ENCODE assay signal across 19 cellular contexts in the genomic region with DNA sequence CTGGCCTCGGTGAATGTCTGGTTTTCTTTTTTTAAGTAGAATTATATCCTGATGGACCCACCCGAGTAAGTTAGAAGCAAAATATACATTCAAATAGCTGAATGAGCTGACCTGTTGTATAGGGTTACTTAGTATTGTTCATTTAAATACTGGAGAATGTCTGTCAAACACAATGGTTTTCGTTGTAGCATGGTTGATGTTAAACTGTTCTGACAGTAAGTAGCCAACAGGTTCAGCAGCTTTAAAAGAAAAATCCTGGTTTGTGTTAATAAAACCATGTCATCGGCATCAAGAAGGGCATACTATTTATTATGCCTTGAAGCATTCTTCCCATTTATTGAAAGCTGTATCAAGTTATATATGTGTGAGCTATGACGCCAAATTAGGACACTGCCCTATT.
DNase-seq lines count a peak whose midpoint lies in the region; ATAC-seq, FAIRE-seq and TF ChIP-seq lines count a peak whose summit lies in the region.
"Had no signal": no experiment of that assay in that cellular context is flagged by ENCODE, and none has a peak within 500 bp of the region (broad histone marks: within the 10 kb centered on the region; RNA-seq: fewer than 3 reads in every experiment).

No MANE protein-coding gene starts in this region.

- H3K4me1 Mint-ChIP-seq in endodermal cell (peaks cover 10% of the 10 kb centered on the region), type B pancreatic cell (ENCODE audit: unreplicated experiment) (peaks cover 6% of the 10 kb centered on the region)
- H3K4me1 Mint-ChIP-seq: B cell had no signal

- H3K27ac ChIP-seq in endodermal cell (ENCODE audit: low read depth, low read length) = no peak overlapping the region
- no peak overlapping the region for H3K27ac ChIP-seq in MM.1S (ENCODE audit: low read length)
- H3K27ac ChIP-seq: BLaER1 treated with 17β-estradiol and CSF1 and Interleukin-3, amounts not matched to agents 10 nM and 100 nM; HL-60 had no signal

- no peaks in the 10 kb centered on the region for H3K27me3 Mint-ChIP-seq in endodermal cell (ENCODE audit: insufficient read depth)
- no peaks in the 10 kb centered on the region for H3K27me3 Mint-ChIP-seq in type B pancreatic cell
- H3K27me3 Mint-ChIP-seq: B cell had no signal

- H3K4me3 ChIP-seq in endodermal cell (ENCODE audit: low read length) = peak overlapping the region; percentile 33
- peak overlapping the region; percentile 17 for H3K4me3 ChIP-seq in neuron (ENCODE audit: low read length)
- no peak overlapping the region for H3K4me3 ChIP-seq in MM.1S (ENCODE audit: low read length)
- H3K4me3 ChIP-seq: BLaER1 treated with 17β-estradiol and CSF1 and Interleukin-3, amounts not matched to agents 10 nM and 100 nM had no signal

- DNase-seq in D721Med (ENCODE audit: insufficient read length, low spot score) = no peak
- DNase-seq in endodermal cell = no peak
- DNase-seq in type B pancreatic cell (ENCODE audit: extremely low spot score, unreplicated experiment) = no peak
- DNase-seq in amygdala (lab: John Stamatoyannopoulos, UW) = no peak
- DNase-seq in MM.1S = no peak
- DNase-seq: CD8-positive, alpha-beta T cell; DMS79; GDM1; GOT3; H7; HFFc6 had no signal

- H3K4me3 Mint-ChIP-seq in endodermal cell (no peak overlapping the region), type B pancreatic cell (no peak overlapping the region)
- H3K4me3 Mint-ChIP-seq: B cell; CD8-positive, alpha-beta T cell; HFFc6 had no signal

- H3K9me3 ChIP-seq in endodermal cell (ENCODE audit: control insufficient read depth, low read length) (peaks cover 29% of the 10 kb centered on the region), neuron (ENCODE audit: low read length) (peaks cover 5% of the 10 kb centered on the region), MM.1S (replicated peaks; ENCODE audit: insufficient read depth, low read length) (no peaks in the 10 kb centered on the region)

- no peaks in the 10 kb centered on the region for H4K20me1 ChIP-seq in MM.1S (ENCODE audit: insufficient read depth, low read length)
- H4K20me1 ChIP-seq: BLaER1 treated with 17β-estradiol and CSF1 and Interleukin-3, amounts not matched to agents 10 nM and 100 nM had no signal

- H3K4me1 ChIP-seq in endodermal cell (ENCODE audit: control insufficient read depth, insufficient read depth, low read length) (peaks cover 11% of the 10 kb centered on the region), neuron (ENCODE audit: insufficient read depth, low read length) (peaks cover 14% of the 10 kb centered on the region), MM.1S (ENCODE audit: low read length) (no peaks in the 10 kb centered on the region)
- H3K4me1 ChIP-seq: BLaER1 treated with 17β-estradiol and CSF1 and Interleukin-3, amounts not matched to agents 10 nM and 100 nM had no signal

- peak overlapping the region; percentile 70 for H2AFZ ChIP-seq in neuron (ENCODE audit: low read depth, low read length)
- no peak overlapping the region for H2AFZ ChIP-seq in MM.1S (ENCODE audit: low read length)

- no peak overlapping the region for H3K4me2 ChIP-seq in MM.1S (ENCODE audit: low read depth, low read length)
- H3K4me2 ChIP-seq: BLaER1 treated with 17β-estradiol and CSF1 and Interleukin-3, amounts not matched to agents 10 nM and 100 nM had no signal

- H3K36me3 Mint-ChIP-seq in endodermal cell (ENCODE audit: low read depth) (no peaks in the 10 kb centered on the region), type B pancreatic cell (no peaks in the 10 kb centered on the region)
- H3K36me3 Mint-ChIP-seq: CD8-positive, alpha-beta T cell had no signal

- H3K9ac ChIP-seq in endodermal cell (ENCODE audit: extremely low read depth, low read length, poor library complexity, severe bottlenecking) = no peak overlapping the region
- no peak overlapping the region for H3K9ac ChIP-seq in MM.1S (ENCODE audit: low read length)
- H3K9ac ChIP-seq: BLaER1 treated with 17β-estradiol and CSF1 and Interleukin-3, amounts not matched to agents 10 nM and 100 nM had no signal

- no peaks in the 10 kb centered on the region for H3K9me2 ChIP-seq in MM.1S (replicated peaks; ENCODE audit: insufficient read depth, low read length)

- no peaks in the 10 kb centered on the region for H3F3A ChIP-seq in MM.1S (ENCODE audit: insufficient read depth, low read length)

- H3K79me2 ChIP-seq in MM.1S (ENCODE audit: low read length) = no peaks in the 10 kb centered on the region

- peak; percentile 66 for FAIRE-seq in D721Med (lab: Jason Lieb, UNC)
- FAIRE-seq: GM12892, GM18507 had no signal

- no peak for ATAC-seq in GM21529 (IDR thresholded peaks at IDR 0.05; ENCODE audit: unreplicated experiment)
- ATAC-seq: CD8-positive, alpha-beta T cell; HCT116 had no signal

- H3K27ac Mint-ChIP-seq in endodermal cell (no peak overlapping the region), type B pancreatic cell (peak overlapping the region; percentile 46)
- H3K27ac Mint-ChIP-seq: B cell; CD8-positive, alpha-beta T cell; HFFc6 had no signal

- H3K9me3 Mint-ChIP-seq in endodermal cell (peaks cover 19% of the 10 kb centered on the region), type B pancreatic cell (peaks cover 12% of the 10 kb centered on the region)

- H3K36me3 ChIP-seq in endodermal cell (ENCODE audit: control insufficient read depth, insufficient read depth, low read length) (no peaks in the 10 kb centered on the region), neuron (ENCODE audit: insufficient read depth, low read length) (no peaks in the 10 kb centered on the region), MM.1S (replicated peaks; ENCODE audit: insufficient read depth, low read length) (no peaks in the 10 kb centered on the region)
- H3K36me3 ChIP-seq: BLaER1 treated with 17β-estradiol and CSF1 and Interleukin-3, amounts not matched to agents 10 nM and 100 nM had no signal

- WGBS in endodermal cell (ENCODE audit: insufficient coverage in 1 of 2, insufficient read length in 1 of 2), 2 experiments = 86 to 88% methylated on average over 3 to 5 of the region's 5 CpGs

- no peak for TF ChIP-seq CTCF in D721Med (IDR thresholded peaks at IDR 0.05; ENCODE audit: insufficient read depth, missing control alignments)
- no peak for TF ChIP-seq CTCF in endodermal cell (conservative IDR thresholded peaks at IDR 0.05)
- TF ChIP-seq CTCF in type B pancreatic cell (conservative IDR thresholded peaks at IDR 0.05) = no peak
- TF ChIP-seq CTCF in MM.1S (IDR thresholded peaks at IDR 0.05; ENCODE audit: low read length) = no peak

- H3K27me3 ChIP-seq in endodermal cell (ENCODE audit: control insufficient read depth, insufficient read depth, low read length, poor library complexity, severe bottlenecking) (no peaks in the 10 kb centered on the region), neuron (ENCODE audit: insufficient read depth, low read length) (no peaks in the 10 kb centered on the region), MM.1S (replicated peaks; ENCODE audit: insufficient read depth, low read length) (no peaks in the 10 kb centered on the region)
- H3K27me3 ChIP-seq: BLaER1 treated with 17β-estradiol and CSF1 and Interleukin-3, amounts not matched to agents 10 nM and 100 nM had no signal
